ENCODE assay signal across 9 cellular contexts in the genomic region with DNA sequence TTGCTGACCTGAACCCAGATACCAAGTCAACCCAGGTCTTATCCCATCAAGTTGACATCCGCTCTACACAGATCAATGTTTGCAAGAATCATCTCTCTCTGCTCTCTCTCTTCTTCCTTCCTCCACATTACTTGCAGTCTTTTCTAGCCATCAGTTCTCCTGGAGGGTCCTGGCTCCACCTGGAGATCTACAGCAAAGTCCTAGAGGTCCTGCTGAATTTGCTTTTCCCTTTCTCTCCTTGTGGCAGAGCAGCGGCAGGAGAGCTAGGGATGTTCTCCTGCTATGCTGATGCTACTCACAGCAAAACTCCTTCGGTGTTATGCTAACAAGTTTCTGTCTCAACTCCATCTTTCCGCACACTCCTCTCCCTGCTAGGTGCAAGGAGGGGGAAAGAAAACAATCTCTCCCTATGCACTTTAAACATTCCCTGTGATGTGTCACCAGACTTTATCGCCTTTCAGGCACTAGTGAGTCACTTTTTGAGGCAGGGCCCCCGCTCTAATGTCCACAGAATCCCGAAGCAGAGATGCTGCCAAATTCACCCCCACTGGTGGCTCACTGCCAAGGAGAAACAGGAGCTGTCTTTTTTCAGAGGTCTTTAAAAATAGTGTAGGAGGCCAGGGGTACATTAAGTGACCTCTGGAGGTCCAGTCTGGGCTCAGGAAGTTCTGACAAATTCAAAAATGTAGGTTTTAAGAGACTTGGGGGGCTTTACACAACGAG.
DNase-seq lines count a peak whose midpoint lies in the region; ATAC-seq, FAIRE-seq and TF ChIP-seq lines count a peak whose summit lies in the region.
"Had no signal": no experiment of that assay in that cellular context is flagged by ENCODE, and none has a peak within 500 bp of the region (broad histone marks: within the 10 kb centered on the region; RNA-seq: fewer than 3 reads in every experiment).

No MANE protein-coding gene starts in this region.

- no peak overlapping the region for H2BK12ac ChIP-seq in H9 (ENCODE audit: insufficient read length, low read depth, low read length)

- H4K8ac ChIP-seq in H9 (replicated peaks; ENCODE audit: insufficient read length, low read depth, low read length) = no peak overlapping the region

- no peak overlapping the region for H3K9ac ChIP-seq in H9 (ENCODE audit: extremely low read depth, insufficient read length, low read length)

- no peak overlapping the region for H4K91ac ChIP-seq in H9 (ENCODE audit: insufficient read length, low read depth, low read length)

- H2BK20ac ChIP-seq in H9 (ENCODE audit: low read depth, low read length, poor library complexity, severe bottlenecking) = no peak overlapping the region

- no peak overlapping the region for H3K18ac ChIP-seq in H9 (ENCODE audit: insufficient read length, low read depth, low read length)

- no peak overlapping the region for H2BK5ac ChIP-seq in H9 (ENCODE audit: insufficient read length, low read length)

- no peak overlapping the region for H3K4me2 ChIP-seq in H9 (ENCODE audit: insufficient read depth, insufficient read length, low read length)

- no peak overlapping the region for H2AFZ ChIP-seq in H9 (ENCODE audit: low read length)

- TF ChIP-seq CTCF in H9 (conservative IDR thresholded peaks at IDR 0.05) = no peak

- H2AK5ac ChIP-seq in H9 (ENCODE audit: insufficient read length, low read length) = no peak overlapping the region

- no CpG with 5 or more reads among the region's 8 CpGs for WGBS in H9 (ENCODE audit: extremely low coverage, insufficient read length, low lambda C conversion rate)
- 28 to 57% (median 39%) methylated on average over 8 of the region's 8 CpGs for WGBS in small intestine, 3 donors

- H3K4me1 Mint-ChIP-seq in H9 = peaks cover 15 to 18% of the 10 kb centered on the region in 2 experiments
- H3K4me1 Mint-ChIP-seq: naive B cell had no signal

- FAIRE-seq in small intestine (lab: Jason Lieb, UNC) = no peak

- H3K9me3 ChIP-seq in H9 (ENCODE audit: control insufficient read depth, low read depth, low read length) (no peaks in the 10 kb centered on the region), small intestine (ENCODE audit: control insufficient read depth, low read depth) (no peaks in the 10 kb centered on the region)

- no peaks in the 10 kb centered on the region for H3K79me1 ChIP-seq in H9 (ENCODE audit: insufficient read depth, low read depth, low read length, poor library complexity, severe bottlenecking)

- no peak overlapping the region for H3K4me3 Mint-ChIP-seq in H9
- H3K4me3 Mint-ChIP-seq: naive B cell had no signal

- H3K14ac ChIP-seq in H9 (ENCODE audit: insufficient read depth, low read length) = no peak overlapping the region

- H3K23ac ChIP-seq in H9 (ENCODE audit: insufficient read length, low read depth, low read length) = no peak overlapping the region

- H3K27me3 Mint-ChIP-seq in H9 (ENCODE audit: low read depth) = peaks cover 10% of the 10 kb centered on the region

- H3K23me2 ChIP-seq in H9 (ENCODE audit: insufficient read length, low read depth, low read length, poor library complexity, severe bottlenecking) = no peaks in the 10 kb centered on the region

- H3K56ac ChIP-seq in H9 (ENCODE audit: insufficient read length, low read depth, low read length) = no peak overlapping the region

- H3T11ph ChIP-seq in H9 (ENCODE audit: low read length) = no peak overlapping the region

- no peak overlapping the region for H3K4me3 ChIP-seq in small intestine (ENCODE audit: low read depth in 1 of 2, low read length in 2 of 2)

- no peak overlapping the region for H4K5ac ChIP-seq in H9 (ENCODE audit: insufficient read length, low read depth, low read length)

- no peak overlapping the region for H2BK120ac ChIP-seq in H9 (ENCODE audit: low read depth, low read length, poor library complexity, severe bottlenecking)

- intact Hi-C loops in left ventricle myocardium superior (cut with micrococcal nuclease) = no loop called here

- no peaks in the 10 kb centered on the region for H3K36me3 ChIP-seq in small intestine (ENCODE audit: control insufficient read depth in 2 of 2, insufficient read depth in 2 of 2, low read length in 2 of 2)

- no peak overlapping the region for H3K27ac ChIP-seq in H9 (ENCODE audit: insufficient read length, low read depth, low read length)
- peak overlapping the region in 1 of 2 donors; percentile 65 for H3K27ac ChIP-seq in small intestine (ENCODE audit: low read depth in 1 of 2, low read length in 1 of 2)

- no peak overlapping the region for H2BK15ac ChIP-seq in H9 (ENCODE audit: low read depth, low read length)

- no peaks in the 10 kb centered on the region for H3K27me3 ChIP-seq in H9 (ENCODE audit: insufficient read depth, low read length)
- no peaks in the 10 kb centered on the region for H3K27me3 ChIP-seq in small intestine (ENCODE audit: control insufficient read depth in 2 of 2, insufficient read depth in 2 of 2, low read length in 2 of 2)

- ATAC-seq in left ventricle myocardium superior (peak; percentile 46), HG03039 (IDR thresholded peaks at IDR 0.05; ENCODE audit: unreplicated experiment) (no peak), GM19023 (IDR thresholded peaks at IDR 0.05; ENCODE audit: unreplicated experiment) (no peak), GM18498 (IDR thresholded peaks at IDR 0.05; ENCODE audit: unreplicated experiment) (no peak)

- H3K4ac ChIP-seq in H9 (ENCODE audit: low read depth, low read length) = no peak overlapping the region

- DNase-seq in H9 (peak; percentile 9), amniotic stem cell (lab: John Stamatoyannopoulos, UW) (peak; percentile 34), left ventricle myocardium superior (peak; percentile 64), small intestine (peak; percentile 75), UCSD-AML1 (lab: John Stamatoyannopoulos, UW; ENCODE audit: unreplicated experiment) (no peak)
- DNase-seq: naive B cell had no signal

- H4K20me1 ChIP-seq in H9 (ENCODE audit: control insufficient read depth, insufficient read depth, insufficient read length) = no peaks in the 10 kb centered on the region

- H3K79me2 ChIP-seq in H9 (ENCODE audit: insufficient read depth, low read length) = no peaks in the 10 kb centered on the region

- H3K36me3 Mint-ChIP-seq in H9 (ENCODE audit: insufficient read depth in 1 of 3, low read depth in 3 of 3) = peaks cover 0 to 6% (median 0%) of the 10 kb centered on the region in 3 experiments; a peak in 3 of 7 replicates
- H3K36me3 Mint-ChIP-seq: naive B cell had no signal

- H3K9me3 Mint-ChIP-seq in H9 = peaks cover 6 to 7% of the 10 kb centered on the region in 2 experiments; a peak in 4 of 5 replicates
- H3K9me3 Mint-ChIP-seq: naive B cell had no signal

- H3K27ac Mint-ChIP-seq in H9 = no peak overlapping the region; a peak in 1 of 7 replicates
- H3K27ac Mint-ChIP-seq: naive B cell had no signal

- H3K4me1 ChIP-seq in H9 (ENCODE audit: insufficient read depth, low read length) (no peaks in the 10 kb centered on the region), small intestine (ENCODE audit: control insufficient read depth in 2 of 2, insufficient read depth in 1 of 2, low read depth in 1 of 2, low read length in 1 of 2) (peaks cover 6 to 12% of the 10 kb centered on the region in 2 donors)
